Comparison of ENCODE assay signal across 17 cellular contexts in the genomic region with DNA sequence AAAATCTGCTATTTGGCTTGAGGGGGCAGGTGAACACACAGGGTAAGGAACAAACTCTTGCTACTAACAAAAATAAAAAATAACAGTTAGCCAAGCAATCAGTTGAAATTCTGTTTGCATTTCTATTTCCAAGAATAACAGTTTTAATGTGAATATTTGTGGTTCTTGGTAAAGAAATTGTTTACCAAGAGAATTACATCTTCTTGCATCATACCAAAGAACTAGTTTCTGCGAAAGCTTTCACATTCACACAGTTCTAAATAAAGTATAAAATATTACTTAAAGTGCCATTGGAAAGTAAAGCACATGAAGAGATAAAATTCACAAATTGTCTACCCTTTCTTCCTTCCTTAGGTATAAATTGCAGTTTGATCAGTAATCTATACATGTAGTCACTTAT.
"Had no signal": no experiment of that assay in that cellular context is flagged by ENCODE, and none has a peak within 500 bp of the region (broad histone marks: within the 10 kb centered on the region; RNA-seq: fewer than 3 reads in every experiment).

No MANE protein-coding gene starts in this region.

- H3K4me3 ChIP-seq: body of pancreas, left lung, pancreas, sigmoid colon, tibial artery had no signal

- ATAC-seq: body of pancreas; left lung; pancreas; stimulated activated naive B cell treated with anti-CD40 and anti-IgM and Interleukin-4, amounts not matched to agents 10 μg/mL and 1 μg/mL and 100 μg/mL, for 72 hours had no signal

- DNase-seq: activated B cell treated with CpG ODN at 0.5 μM for 24 hours; activated CD4-positive, alpha-beta T cell treated with anti-CD3 and anti-CD28 coated beads, Interleukin-2, amount 10 ng/mL, durations not matched to agents 7 days and 5 days; activated CD8-positive, alpha-beta memory T cell treated with anti-CD3 and anti-CD28 coated beads for 24 hours; activated naive CD4-positive, alpha-beta T cell treated with Interleukin-2 at 50 U/mL for 16 hours; body of pancreas; effector memory CD4-positive, alpha-beta T cell; hippocampal formation; kidney; left lung; mammary epithelial cell; naive B cell; pancreas; sigmoid colon; stimulated activated CD4-positive, alpha-beta T cell treated with anti-CD3 and anti-CD28 coated beads, Interleukin-2, amount 100 ng/mL, for 48 hours; stimulated activated naive B cell treated with anti-CD40 and anti-IgM and Interleukin-4, amounts not matched to agents 10 μg/mL and 1 μg/mL and 100 μg/mL, for 72 hours; SW 1271; tibial artery had no signal
